8 cellular contexts compared by ENCODE assay signal in the genomic region with DNA sequence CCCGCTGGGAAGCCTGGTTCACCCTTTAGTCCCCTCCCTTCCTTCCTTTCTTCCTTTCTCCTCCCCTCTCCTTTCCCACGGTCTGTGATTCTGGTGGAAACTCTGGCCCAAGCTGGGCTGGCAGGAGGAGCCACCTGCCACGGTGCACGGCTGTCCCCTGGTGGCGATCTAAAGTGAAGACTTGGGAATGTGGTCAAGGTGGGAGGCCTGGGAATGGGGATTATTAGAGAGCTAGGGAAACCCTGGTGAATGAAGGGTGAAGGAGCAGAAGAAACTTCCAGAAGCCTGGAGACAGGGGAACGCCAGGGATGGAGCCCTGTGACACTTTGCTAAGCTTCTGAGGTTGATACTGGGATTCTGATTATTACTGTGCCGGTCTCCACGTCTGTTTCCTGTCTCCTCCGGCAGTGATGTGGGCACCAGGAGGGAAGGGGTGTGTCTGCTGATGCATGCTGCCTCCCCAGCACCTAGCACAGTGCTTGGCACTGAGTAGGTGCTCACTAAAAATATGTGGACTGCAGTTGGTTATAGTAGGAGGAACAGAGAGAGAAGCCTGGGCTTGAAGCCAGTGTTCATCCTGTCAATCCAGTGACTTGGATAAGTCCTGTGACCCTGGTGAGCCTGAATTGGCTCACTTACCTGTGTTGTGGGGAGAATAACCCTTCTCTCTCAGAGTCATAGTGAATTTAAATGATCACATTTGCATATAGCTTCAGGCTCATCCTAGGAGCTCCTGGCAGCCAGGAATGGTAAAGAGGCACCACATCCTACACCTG.
DNase-seq lines count a peak whose midpoint lies in the region; ATAC-seq, FAIRE-seq and TF ChIP-seq lines count a peak whose summit lies in the region.

No MANE protein-coding gene starts in this region.

- no peaks in the 10 kb centered on the region for H3K79me2 ChIP-seq in mammary epithelial cell (ENCODE audit: insufficient read depth, low read length)
- no peaks in the 10 kb centered on the region for H3K79me2 ChIP-seq in keratinocyte (ENCODE audit: control insufficient read depth, insufficient read depth, low read length)

- H2AFZ ChIP-seq in mammary epithelial cell (ENCODE audit: low read depth, low read length): no peak overlapping the region
- no peak overlapping the region for H2AFZ ChIP-seq in keratinocyte (ENCODE audit: control insufficient read depth, low read length)

- no peaks in the 10 kb centered on the region for H3K9me1 ChIP-seq in keratinocyte (ENCODE audit: control insufficient read depth, extremely low read depth, insufficient read depth, low read length)

- DNase-seq in NCI-H2029 (lab: John Stamatoyannopoulos, UW) (peak; percentile 59), mammary epithelial cell (peak; percentile 59), keratinocyte (ENCODE audit: low read depth, low spot score) (no peak)
- DNase-seq in stimulated activated CD4-positive, alpha-beta T cell treated with anti-CD3 and anti-CD28 coated beads, Interleukin-12 subunit alpha, Interleukin-12 subunit beta, amount 100 ng/mL, for 4 hours: peak; percentile 60

- WGBS in mammary epithelial cell (ENCODE audit: low coverage, missing lambda C conversion rate): 36% methylated on average over 9 of the region's 9 CpGs

- ATAC-seq in HG02588 (IDR thresholded peaks at IDR 0.05; ENCODE audit: unreplicated experiment) (no peak), GM19397 (IDR thresholded peaks at IDR 0.05; ENCODE audit: unreplicated experiment) (no peak)

- H3K4me1 ChIP-seq in mammary epithelial cell (ENCODE audit: insufficient read depth, low read length) (peaks cover 4% of the 10 kb centered on the region), keratinocyte (ENCODE audit: control insufficient read depth, extremely low read depth, insufficient read depth, low read length) (peaks cover 3% of the 10 kb centered on the region)

- H3K27me3 ChIP-seq in mammary epithelial cell (ENCODE audit: insufficient read depth, low read length) (no peaks in the 10 kb centered on the region), keratinocyte (ENCODE audit: control insufficient read depth, extremely low read depth, insufficient read depth, low read length) (no peaks in the 10 kb centered on the region)

- dilution Hi-C loops in mammary epithelial cell (cut with HindIII; ENCODE audit: low sequenced_read_pairs) (loop anchor here (5.0 to 10.0 kb wide), 2 partner anchors 66 to 131 kb away; no protein-coding TSS in a partner anchor), keratinocyte (cut with MboI; ENCODE audit: extremely low pct_ligation_motif_present, low sequenced_read_pairs) (loop anchor here (10.0 kb wide), 1 partner anchor 124 kb away; no protein-coding TSS in a partner anchor)

- intact Hi-C loops in mammary epithelial cell (cut with micrococcal nuclease): loop anchor here (1.0 to 2.0 kb wide), 6 partner anchors 34 to 672 kb away; no protein-coding TSS in a partner anchor

- H4K20me1 ChIP-seq in mammary epithelial cell (ENCODE audit: insufficient read depth, low read length) (no peaks in the 10 kb centered on the region), keratinocyte (ENCODE audit: control insufficient read depth, extremely low read depth, insufficient read depth, low read length) (no peaks in the 10 kb centered on the region)

- H3K9ac ChIP-seq in mammary epithelial cell (ENCODE audit: insufficient read depth, low read length): no peak overlapping the region
- no peak overlapping the region for H3K9ac ChIP-seq in keratinocyte (ENCODE audit: control insufficient read depth, extremely low read depth, insufficient read depth, low read length)

- H3K4me3 ChIP-seq in mammary epithelial cell (replicated peaks in 1 of 3; ENCODE audit: insufficient read depth in 1 of 3, low read depth in 2 of 3, low read length in 3 of 3): no peak overlapping the region
- no peak overlapping the region for H3K4me3 ChIP-seq in keratinocyte (ENCODE audit: control insufficient read depth in 2 of 3, extremely low read depth in 1 of 3, insufficient read depth in 2 of 3, low read depth in 1 of 3, low read length in 3 of 3)

- in situ Hi-C loops in mammary epithelial cell (cut with MboI; ENCODE audit: low sequenced_read_pairs in 2 of 2): loop anchor here (5.0 kb wide), 2 partner anchors 111 to 116 kb away; no protein-coding TSS in a partner anchor

- CTCF ChIA-PET in mammary epithelial cell (lab: Charles Lee; ENCODE audit: low non-redundant PET): interaction anchor here (0.5 to 1.7 kb wide), 7 partner anchors 111 to 794 kb away, joined by 3 to 15 read pairs (median 5); no protein-coding TSS in a partner anchor

- H3K9me3 ChIP-seq in mammary epithelial cell (replicated peaks; ENCODE audit: insufficient read depth, low read length): no peaks in the 10 kb centered on the region
- no peaks in the 10 kb centered on the region for H3K9me3 ChIP-seq in keratinocyte (ENCODE audit: control insufficient read depth, low read depth, low read length)

- BruUV-seq in mammary epithelial cell (replicated peaks; lab: Mats Ljungman, UMichigan): no TSS peak

- H3K4me2 ChIP-seq in mammary epithelial cell (ENCODE audit: insufficient read depth, low read depth, low read length) (no peak overlapping the region), keratinocyte (ENCODE audit: control insufficient read depth, extremely low read depth, insufficient read depth, low read depth, low read length) (no peak overlapping the region)

- peak; percentile 83 for FAIRE-seq in keratinocyte (lab: Jason Lieb, UNC)

- H3K36me3 ChIP-seq in mammary epithelial cell (ENCODE audit: insufficient read depth, low read length): no peaks in the 10 kb centered on the region
- no peaks in the 10 kb centered on the region for H3K36me3 ChIP-seq in keratinocyte (ENCODE audit: control insufficient read depth in 2 of 2, extremely low read depth in 1 of 2, insufficient read depth in 2 of 2, low read length in 2 of 2)

- TF ChIP-seq CTCF in GM12874 (IDR thresholded peaks at IDR 0.05; ENCODE audit: insufficient read depth, low read depth, low read length) (peak; percentile 98), VCaP (conservative IDR thresholded peaks at IDR 0.05) (peak; percentile 100), mammary epithelial cell (conservative IDR thresholded peaks at IDR 0.05 in 1 of 2, IDR thresholded peaks at IDR 0.05 in 1 of 2; ENCODE audit: extremely low read depth in 1 of 2, insufficient read depth in 1 of 2, low read depth in 1 of 2, low read length in 2 of 2) (peak; percentile 96 to 100), keratinocyte (optimal IDR thresholded peaks at IDR 0.05 in 1 of 3, IDR thresholded peaks at IDR 0.05 in 1 of 3, conservative IDR thresholded peaks at IDR 0.05 in 1 of 3; ENCODE audit: extremely low read depth in 1 of 3, insufficient read depth in 2 of 3, low read length in 3 of 3) (peak; percentile 98 to 100 (median 99))

- H3K27ac ChIP-seq in VCaP (no peak overlapping the region), mammary epithelial cell (ENCODE audit: insufficient read depth, low read depth, low read length) (no peak overlapping the region), keratinocyte (ENCODE audit: control insufficient read depth, insufficient read depth, low read length) (no peak overlapping the region)
